ENCODE assay signal across 8 cellular contexts in genomic region chr16:30378236-30379164, GRCh38. TPM values are rescaled to one million over a fixed set of nuclear protein-coding genes. Genes with fewer than 3 reads are reported as not detected.
A peak's percentile ranks its signal among the peaks of the same experiment; 100 is the strongest.
DNase-seq lines count a peak whose midpoint lies in the region; ATAC-seq and TF ChIP-seq lines count a peak whose summit lies in the region.

No MANE protein-coding gene starts in this region.

- H3K27me3 ChIP-seq in PC-3 (ENCODE audit: low read length), result no peaks in the 10 kb centered on the region

- no peaks in the 10 kb centered on the region for H3K36me3 ChIP-seq in PC-3 (ENCODE audit: low read depth, low read length)

- H3K36me3 Mint-ChIP-seq in activated T-cell treated with anti-CD3 and anti-CD28 coated beads, Interleukin-2, amount 50 U/mL, for 4 hours (ENCODE audit: insufficient read depth), result peaks cover 5% of the 10 kb centered on the region

- H3K4me1 Mint-ChIP-seq in activated T-cell treated with anti-CD3 and anti-CD28 coated beads, Interleukin-2, amount 50 U/mL, for 4 hours (ENCODE audit: low read depth), result peaks cover 58% of the 10 kb centered on the region

- no peaks in the 10 kb centered on the region for H3K27me3 Mint-ChIP-seq in activated T-cell treated with anti-CD3 and anti-CD28 coated beads, Interleukin-2, amount 50 U/mL, for 4 hours (ENCODE audit: low read depth)

- POLR2A ChIA-PET in PC-3 (lab: Charles Lee; ENCODE audit: unreplicated experiment), result interaction anchor here (0.7 kb wide), 1 partner anchor 120 kb away, joined by 18 read pairs; no protein-coding TSS in a partner anchor

- no peaks in the 10 kb centered on the region for H4K20me1 ChIP-seq in PC-3 (ENCODE audit: low read length)

- no peak for TF ChIP-seq CTCF in PC-3 (conservative IDR thresholded peaks at IDR 0.05; ENCODE audit: low read depth, low read length)

- H3K4me1 ChIP-seq in PC-3 (ENCODE audit: insufficient read depth, low read length), result peaks cover 5% of the 10 kb centered on the region; the same call in 1 of the 2 replicates

- H3K9me3 ChIP-seq in PC-3 (ENCODE audit: low read length), result no peaks in the 10 kb centered on the region

- peak overlapping the region; percentile 69 for H3K4me3 ChIP-seq in Jurkat, Clone E6-1 (ENCODE audit: low read length)
- H3K4me3 ChIP-seq in PC-3 (ENCODE audit: low read length), result peak overlapping the region; percentile 86

- no peaks in the 10 kb centered on the region for H3F3A ChIP-seq in PC-3 (ENCODE audit: low read length, unreplicated experiment)

- peak overlapping the region; percentile 91 for H3K9ac ChIP-seq in PC-3 (ENCODE audit: low read length)

- peak overlapping the region; percentile 100 for H3K4me2 ChIP-seq in PC-3 (ENCODE audit: low read length)

- H3K79me2 ChIP-seq in PC-3 (ENCODE audit: low read length), result no peaks in the 10 kb centered on the region

- BruUV-seq in PC-3 (replicated peaks; lab: Mats Ljungman, UMichigan), result no TSS peak

- ATAC-seq in GM21717 (IDR thresholded peaks at IDR 0.05; ENCODE audit: unreplicated experiment) (peak; percentile 68), PC-3 (peak; percentile 95), esophagus mucosa (peak; percentile 97)
- ATAC-seq in activated T-cell treated with anti-CD3 and anti-CD28 coated beads, Interleukin-2, amount 50 U/mL, for 4 hours, result peak; percentile 90 to 91

- intact Hi-C loops in PC-3 (cut with micrococcal nuclease), result loop anchor here (2.0 kb wide), 1 partner anchor 16 kb away; the partner anchor contains the start of gene ZNF48

- peak overlapping the region; percentile 93 for H3K27ac ChIP-seq in PC-3 (ENCODE audit: low read length)

- H3K9me2 ChIP-seq in PC-3 (replicated peaks; ENCODE audit: low read length), result no peaks in the 10 kb centered on the region

- H2AFZ ChIP-seq in PC-3 (ENCODE audit: low read length), result peak overlapping the region; percentile 98

- CTCF ChIA-PET in PC-3 (lab: Charles Lee), result no interaction called here

- H3K4me3 Mint-ChIP-seq in activated T-cell treated with anti-CD3 and anti-CD28 coated beads, Interleukin-2, amount 50 U/mL, for 4 hours, result peak overlapping the region; percentile 94

- DNase-seq in DMS53 treated with DMSO at 0.1 percent for 48 hours (lab: John Stamatoyannopoulos, UW; ENCODE audit: unreplicated experiment) (peak; percentile 93), PC-3 (peak; percentile 94), myocyte (ENCODE audit: low read depth) (peak; percentile 95)
- peak; percentile 95 for DNase-seq in Jurkat, Clone E6-1 (ENCODE audit: low read depth, low spot score)
- peak; percentile 99 for DNase-seq in activated T-cell treated with anti-CD3 and anti-CD28 coated beads, Interleukin-2, amount 50 U/mL, for 4 hours
- peak; percentile 97 to 99 for DNase-seq in stimulated activated CD8-positive, alpha-beta memory T cell treated with anti-CD3 and anti-CD28 coated beads, Interleukin-7, amount 100 ng/mL, for 4 hours (ENCODE audit: low read depth in 2 of 2)

- no peaks in the 10 kb centered on the region for H3K9me3 Mint-ChIP-seq in activated T-cell treated with anti-CD3 and anti-CD28 coated beads, Interleukin-2, amount 50 U/mL, for 4 hours

RNA-seq across cellular contexts. Expression of gene SEPTIN1, which starts 3.9 kb away (rescaled TPM):
- 235 TPM for polyA plus RNA-seq in Jurkat, Clone E6-1 (2012; ENCODE audit: insufficient read depth, insufficient read length)
- 0.55 TPM in 1 of 2 replicates, not detected in the other for total RNA-seq in PC-3 (2014; rRNA removed)
- total RNA-seq in activated T-cell treated with anti-CD3 and anti-CD28 coated beads, Interleukin-2, amount 50 U/mL, for 4 hours, result 100 to 1,000 TPM; 133 to 164 (median 152) TPM
- total RNA-seq in esophagus mucosa, result 2.4 TPM
- 0.13 TPM in 1 of 2 replicates, not detected in the other for total RNA-seq in myocyte
- polyA plus RNA-seq in myocyte (2012), result 2.9 TPM

RNA-seq across cellular contexts. Expression of gene MYL11, which starts 3.9 kb away (rescaled TPM):
- polyA plus RNA-seq in Jurkat, Clone E6-1 (2012; ENCODE audit: insufficient read depth, insufficient read length), result not detected
- not detected in 2 replicates for total RNA-seq in PC-3 (2014; rRNA removed)
- total RNA-seq in activated T-cell treated with anti-CD3 and anti-CD28 coated beads, Interleukin-2, amount 50 U/mL, for 4 hours, result under 1 TPM in 1 of 3 donors, not detected in 2; 0.76 TPM
- total RNA-seq in esophagus mucosa, result 2.2 TPM
- total RNA-seq in myocyte, result 6,226 and 7,274 TPM in 2 replicates
- polyA plus RNA-seq in myocyte (2012), result 6,177 TPM

RNA-seq across cellular contexts. Expression of gene TBC1D10B, which starts 8.2 kb away (rescaled TPM):
- polyA plus RNA-seq in Jurkat, Clone E6-1 (2012; ENCODE audit: insufficient read depth, insufficient read length), result 43.3 TPM
- total RNA-seq in PC-3 (2014; rRNA removed) (36.0 and 52.4 TPM in 2 replicates), esophagus mucosa (25.3 TPM), myocyte (40.3 and 50.5 TPM in 2 replicates)
- total RNA-seq in activated T-cell treated with anti-CD3 and anti-CD28 coated beads, Interleukin-2, amount 50 U/mL, for 4 hours, result 10 to 100 TPM; 48.2 to 52.5 (median 49.6) TPM
- polyA plus RNA-seq in myocyte (2012), result 40.4 TPM

RNA-seq across cellular contexts. Expression of gene ZNF48, which starts 16.7 kb away (rescaled TPM):
- 13.1 TPM for polyA plus RNA-seq in Jurkat, Clone E6-1 (2012; ENCODE audit: insufficient read depth, insufficient read length)
- total RNA-seq in PC-3 (2014; rRNA removed) (8.9 and 14.2 TPM in 2 replicates), esophagus mucosa (2.6 TPM), myocyte (13.2 and 20.8 TPM in 2 replicates)
- total RNA-seq in activated T-cell treated with anti-CD3 and anti-CD28 coated beads, Interleukin-2, amount 50 U/mL, for 4 hours, result 10 to 100 TPM; 18.0 to 19.2 (median 18.1) TPM
- 7.8 TPM for polyA plus RNA-seq in myocyte (2012)

RNA-seq across cellular contexts. Expression of gene CD2BP2, which starts 23.4 kb away (rescaled TPM):
- polyA plus RNA-seq in Jurkat, Clone E6-1 (2012; ENCODE audit: insufficient read depth, insufficient read length), result 51.6 TPM
- 30.0 and 43.3 TPM in 2 replicates for total RNA-seq in PC-3 (2014; rRNA removed)
- 10 to 100 TPM; 95.2 to 97.2 (median 96.8) TPM for total RNA-seq in activated T-cell treated with anti-CD3 and anti-CD28 coated beads, Interleukin-2, amount 50 U/mL, for 4 hours
- 44.3 TPM for total RNA-seq in esophagus mucosa
- 41.1 and 51.1 TPM in 2 replicates for total RNA-seq in myocyte
- polyA plus RNA-seq in myocyte (2012), result 69.6 TPM

Comparison
In these comparisons a context has a peak if more than half of its experiments do, and no peak if none do; other contexts are left out.
1. Peak in every context shown above with its lines: DNase-seq, ATAC-seq, H3K4me3 ChIP-seq and H3K27ac ChIP-seq.
2. RNA of gene SEPTIN1, which starts 3.9 kb away (total RNA-seq): 133 to 164 TPM in activated T-cell treated with anti-CD3 and anti-CD28 coated beads, Interleukin-2, amount 50 U/mL, for 4 hours; 2.4 TPM in esophagus mucosa (single experiment), 0.55 TPM in PC-3 and 0.13 TPM in myocyte; every median in the first group is over 10 times any median in the second.
3. RNA of gene MYL11, which starts 3.9 kb away (total RNA-seq): 6,226 to 7,274 TPM in myocyte; 2.2 TPM in esophagus mucosa (single experiment), 0.76 TPM in activated T-cell treated with anti-CD3 and anti-CD28 coated beads, Interleukin-2, amount 50 U/mL, for 4 hours and not detected in PC-3; every median in the first group is over 1,000 times any median in the second.